In genomic region chr1:65471901-65472332, GRCh38 we compare ENCODE assay signal across 1 cellular context.
TF ChIP-seq lines count a peak whose summit lies in the region.

No MANE protein-coding gene starts in this region.

TF ChIP-seq in K562, 482 proteins besides CTCF, POLR2A, EP300 and RAD21:
- 0 out of 2 replicates have a peak, but pooled peaks have one; percentile 23 for TF ChIP-seq THRAP3 (IDR thresholded peaks at IDR 0.05; ENCODE audit: borderline replicate concordance)
- no peak for TF ChIP-seq ZNF830 (CRISPR knock-in tag; IDR thresholded peaks at IDR 0.05)
